In genomic region chr6:82160255-82160990, GRCh38 we compare ENCODE assay signal across 23 cellular contexts.
A peak's percentile ranks its signal among the peaks of the same experiment; 100 is the strongest.
DNase-seq lines count a peak whose midpoint lies in the region; FAIRE-seq and TF ChIP-seq lines count a peak whose summit lies in the region.
"Had no signal": no experiment of that assay in that cellular context is flagged by ENCODE, and none has a peak within 500 bp of the region (broad histone marks: within the 10 kb centered on the region; RNA-seq: fewer than 3 reads in every experiment).

No MANE protein-coding gene starts in this region.

- H3K27me3 Mint-ChIP-seq in endodermal cell (ENCODE audit: insufficient read depth): no peaks in the 10 kb centered on the region
- H3K27me3 Mint-ChIP-seq: CD4-positive, alpha-beta memory T cell had no signal

- H3K27ac Mint-ChIP-seq in endodermal cell: peak overlapping the region; percentile 24
- H3K27ac Mint-ChIP-seq: CD4-positive, alpha-beta memory T cell had no signal

- intact Hi-C loops in lower leg skin (cut with DNase I; ENCODE audit: low total_unique reads): no loop called here

- 90 to 100% methylated on average over 1 to 9 of the region's 12 CpGs for WGBS in endodermal cell (ENCODE audit: insufficient coverage in 1 of 2, insufficient read length in 1 of 2), 2 experiments
- WGBS in lower leg skin, 2 donors: 96 to 97% methylated on average over 12 of the region's 12 CpGs

- H3K27ac ChIP-seq in endodermal cell (ENCODE audit: low read depth, low read length): no peak overlapping the region
- H3K27ac ChIP-seq: A549; BLaER1 treated with 17β-estradiol and CSF1 and Interleukin-3, amounts not matched to agents 10 nM and 100 nM had no signal

- no peak for TF ChIP-seq CTCF in endodermal cell (conservative IDR thresholded peaks at IDR 0.05)
- TF ChIP-seq CTCF in lower leg skin (IDR thresholded peaks at IDR 0.05): no peak

- no peaks in the 10 kb centered on the region for H3K27me3 ChIP-seq in endodermal cell (ENCODE audit: control insufficient read depth, insufficient read depth, low read length, poor library complexity, severe bottlenecking)
- H3K27me3 ChIP-seq: BE2C; BLaER1 treated with 17β-estradiol and CSF1 and Interleukin-3, amounts not matched to agents 10 nM and 100 nM had no signal

- peaks cover 9% of the 10 kb centered on the region for H3K9me3 ChIP-seq in endodermal cell (ENCODE audit: control insufficient read depth, low read length)
- H3K9me3 ChIP-seq: A549; BE2C; BLaER1 treated with 17β-estradiol and CSF1 and Interleukin-3, amounts not matched to agents 10 nM and 100 nM; HAP-1 had no signal

- no peaks in the 10 kb centered on the region for H3K4me1 ChIP-seq in endodermal cell (ENCODE audit: control insufficient read depth, insufficient read depth, low read length)
- H3K4me1 ChIP-seq: A549; BE2C; BLaER1 treated with 17β-estradiol and CSF1 and Interleukin-3, amounts not matched to agents 10 nM and 100 nM had no signal

- H3K36me3 ChIP-seq in endodermal cell (ENCODE audit: control insufficient read depth, insufficient read depth, low read length): peaks cover 16% of the 10 kb centered on the region
- H3K36me3 ChIP-seq: BE2C; BLaER1 treated with 17β-estradiol and CSF1 and Interleukin-3, amounts not matched to agents 10 nM and 100 nM; HAP-1 had no signal

- H3K4me3 ChIP-seq in endodermal cell (ENCODE audit: low read length): peak overlapping the region; percentile 34
- no peak overlapping the region for H3K4me3 ChIP-seq in lower leg skin (ENCODE audit: low read depth, poor library complexity, severe bottlenecking)
- H3K4me3 ChIP-seq: A549; BLaER1 treated with 17β-estradiol and CSF1 and Interleukin-3, amounts not matched to agents 10 nM and 100 nM; GM12878; HAP-1 had no signal

- DNase-seq in NCI-H82 (lab: John Stamatoyannopoulos, UW) (peak; percentile 58), NCI-H82 treated with DMSO at 0.1 percent for 48 hours (lab: John Stamatoyannopoulos, UW; ENCODE audit: unreplicated experiment) (no peak), endodermal cell (peak; percentile 67), lower leg skin (ENCODE audit: low spot score in 2 of 2) (no peak), C1 segment of cervical spinal cord (lab: John Stamatoyannopoulos, UW) (no peak)
- DNase-seq: 8988T; ACHN; AML-193; BE2C; Calu3; CD4-positive, alpha-beta memory T cell; COR-L47; DMS153; DND-41; GDM1; GOT3 had no signal

- H3K9ac ChIP-seq in endodermal cell (ENCODE audit: extremely low read depth, low read length, poor library complexity, severe bottlenecking): no peak overlapping the region
- H3K9ac ChIP-seq: BLaER1 treated with 17β-estradiol and CSF1 and Interleukin-3, amounts not matched to agents 10 nM and 100 nM had no signal

- H3K4me1 Mint-ChIP-seq in endodermal cell: peaks cover 11% of the 10 kb centered on the region
- H3K4me1 Mint-ChIP-seq: CD4-positive, alpha-beta memory T cell had no signal

- peak; percentile 30 for FAIRE-seq in G401.6 (lab: Jason Lieb, UNC)
- FAIRE-seq: A549, GM12878, GM19239, H54 had no signal

- TF ChIP-seq POLR2A in lower leg skin (IDR thresholded peaks at IDR 0.05): no peak

- peaks cover 13% of the 10 kb centered on the region for H3K36me3 Mint-ChIP-seq in endodermal cell (ENCODE audit: low read depth)

- no peak overlapping the region for H3K4me3 Mint-ChIP-seq in endodermal cell
- H3K4me3 Mint-ChIP-seq: CD4-positive, alpha-beta memory T cell had no signal

- H3K9me3 Mint-ChIP-seq in endodermal cell: peaks cover 21% of the 10 kb centered on the region

Comparison
In these comparisons a context has a peak if more than half of its experiments do, and no peak if none do; other contexts are left out.
1. DNase-seq: peak in NCI-H82 (single experiment) and endodermal cell (single experiment); none in NCI-H82 treated with DMSO at 0.1 percent for 48 hours (single experiment), lower leg skin (0 of 2) and C1 segment of cervical spinal cord (0 of 14).